15 cellular contexts compared by ENCODE assay signal in the genomic region with DNA sequence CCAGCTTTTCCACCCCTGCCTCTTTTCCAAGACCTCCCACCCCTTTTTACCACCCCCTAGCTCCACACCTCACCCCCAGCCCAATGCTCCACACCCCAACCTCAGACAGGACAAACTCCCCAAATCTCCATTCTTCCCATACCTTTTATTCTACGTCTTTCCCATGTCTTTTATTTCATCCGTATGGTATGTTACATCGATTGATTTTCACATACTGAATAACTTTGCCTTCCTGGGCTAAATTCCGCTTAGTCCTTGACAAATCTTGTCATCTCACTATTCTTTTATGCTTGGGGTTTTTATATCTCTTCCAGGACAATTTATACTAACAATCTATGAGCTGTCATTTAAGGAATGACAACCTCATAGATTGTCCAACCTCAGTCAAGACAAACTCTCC. TPM values are rescaled to one million over a fixed set of nuclear protein-coding genes. Genes with fewer than 3 reads are reported as not detected.
"Had no signal": no experiment of that assay in that cellular context is flagged by ENCODE, and none has a peak within 500 bp of the region (broad histone marks: within the 10 kb centered on the region; RNA-seq: fewer than 3 reads in every experiment).

No MANE protein-coding gene starts in this region.

- H3K4me2 ChIP-seq: hepatocyte had no signal

- H2AFZ ChIP-seq: hepatocyte had no signal

- H3K27ac ChIP-seq: colonic mucosa, foreskin keratinocyte, hepatocyte, ovary, right atrium auricular region, thoracic aorta had no signal

- H3K27ac Mint-ChIP-seq: naive thymus-derived CD8-positive, alpha-beta T cell had no signal

- H3K9me3 ChIP-seq: colonic mucosa, ovary, right atrium auricular region, sigmoid colon, stomach, thoracic aorta had no signal

- H3K9me3 Mint-ChIP-seq: naive thymus-derived CD8-positive, alpha-beta T cell had no signal

- H3K4me1 Mint-ChIP-seq: naive thymus-derived CD8-positive, alpha-beta T cell had no signal

- H3K4me1 ChIP-seq: colonic mucosa, right atrium auricular region had no signal

- H3K36me3 ChIP-seq: colonic mucosa, ovary, right atrium auricular region, sigmoid colon, stomach, thoracic aorta had no signal

- H3K36me3 Mint-ChIP-seq: naive thymus-derived CD8-positive, alpha-beta T cell had no signal

- H3K27me3 ChIP-seq: colonic mucosa, hepatocyte, ovary, right atrium auricular region, sigmoid colon, stomach had no signal

- H3K79me2 ChIP-seq: hepatocyte had no signal

- H3K4me3 ChIP-seq: colonic mucosa, hepatocyte, ovary, right atrium auricular region, sigmoid colon, skin epidermis, stomach, thoracic aorta had no signal

- H3K4me3 Mint-ChIP-seq: naive thymus-derived CD8-positive, alpha-beta T cell had no signal

- DNase-seq: foreskin keratinocyte; head of caudate nucleus; left ventricle myocardium superior; mammary epithelial cell; naive thymus-derived CD8-positive, alpha-beta T cell; stimulated activated CD4-positive, alpha-beta T cell treated with anti-CD3 and anti-CD28 coated beads, Interleukin-12 subunit alpha, Interleukin-12 subunit beta, amount 100 ng/mL, for 4 hours; stimulated activated naive CD4-positive, alpha-beta T cell; stomach had no signal

RNA-seq across cellular contexts. Expression of gene PITPNM3, which starts 46.4 kb away (rescaled TPM):
- polyA plus RNA-seq: naive thymus-derived CD8-positive, alpha-beta T cell had no signal
